In the genomic region with DNA sequence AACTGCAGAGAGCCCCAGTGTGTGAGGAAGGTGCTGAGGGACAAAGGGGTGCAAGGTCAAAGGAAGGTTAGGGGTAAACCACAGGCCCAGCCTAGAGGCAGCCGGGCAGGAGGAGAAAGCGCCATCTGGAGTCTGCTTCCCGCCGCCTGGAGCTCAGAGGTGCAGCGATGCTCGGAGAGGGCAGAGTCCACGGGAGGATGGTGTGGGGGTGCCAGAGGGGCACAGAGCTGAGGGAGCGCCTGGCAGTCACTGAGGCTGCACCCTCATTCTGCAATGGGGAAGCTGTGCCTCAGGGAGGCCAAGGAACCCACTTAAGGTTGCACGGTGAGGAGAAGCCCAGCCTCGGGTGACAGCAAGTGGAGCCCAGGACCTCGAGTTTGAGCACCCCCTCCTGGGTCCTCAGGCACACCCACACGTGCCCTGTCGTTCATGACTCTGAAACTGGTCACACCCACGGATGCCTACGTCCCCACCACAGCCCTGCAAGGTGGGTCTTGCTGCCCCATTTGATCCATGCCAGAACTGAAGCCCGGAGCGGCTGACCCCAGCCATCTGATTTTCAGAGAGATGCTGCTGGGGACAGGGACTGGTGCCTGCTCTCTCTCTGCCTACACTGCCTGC, we compare ENCODE assay signal across 1 cellular context.
TF ChIP-seq lines count a peak whose summit lies in the region.

No MANE protein-coding gene starts in this region.

TF ChIP-seq in GM23338, 12 proteins besides CTCF, POLR2A, EP300 and RAD21 (continued from another document):
- TF ChIP-seq ZNF462 (CRISPR knock-in tag; IDR thresholded peaks at IDR 0.05): no peak
- no peak for TF ChIP-seq POLR2AphosphoS5 (IDR thresholded peaks at IDR 0.05; ENCODE audit: low read depth)
TF ChIP-seq in GM23338: peak in this region for 0.
